ENCODE assay signal across 23 cellular contexts in the genomic region with DNA sequence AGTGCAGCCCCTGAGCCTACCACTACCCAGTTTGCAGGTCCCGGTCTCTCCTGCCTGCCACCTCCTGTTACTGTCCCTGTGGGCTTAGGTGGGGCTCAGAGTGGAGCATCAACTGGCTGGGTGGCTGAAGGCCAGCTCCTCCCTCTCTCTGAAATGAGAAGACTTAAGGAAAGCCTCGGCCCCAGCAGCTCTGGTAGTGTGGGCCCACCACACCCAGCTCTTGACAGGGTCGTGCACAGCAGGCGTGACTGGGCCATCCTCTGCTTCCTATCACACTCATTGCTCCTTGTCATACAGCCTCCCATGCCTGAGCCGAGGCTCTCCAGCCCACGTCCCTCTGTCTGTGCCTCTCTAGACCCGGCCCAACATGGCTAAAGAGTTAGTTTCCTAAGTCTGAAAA.
"Had no signal": no experiment of that assay in that cellular context is flagged by ENCODE, and none has a peak within 500 bp of the region (broad histone marks: within the 10 kb centered on the region; RNA-seq: fewer than 3 reads in every experiment).

No MANE protein-coding gene starts in this region.

- H3K36me3 Mint-ChIP-seq: mesothelial cell of epicardium; natural killer cell; stimulated activated effector memory CD8-positive, alpha-beta T cell treated with anti-CD3 and anti-CD28 coated beads, Interleukin-12 subunit alpha, Interleukin-12 subunit beta, amount 100 ng/mL, for 72 hours had no signal

- H3K4me1 ChIP-seq: left lung, pancreas, prostate gland, tibial nerve, upper lobe of left lung had no signal

- H3K36me3 ChIP-seq: left lung, neutrophil, pancreas, prostate gland, tibial nerve, upper lobe of left lung had no signal

- DNase-seq: hippocampal formation; left colon; left lung; mesendoderm; naive B cell; natural killer cell; nephron progenitor cell; retina; stimulated activated CD4-positive, alpha-beta T cell treated with anti-CD3 and anti-CD28 coated beads, Interleukin-4, amount 100 ng/mL, for 24 hours; stimulated activated naive CD4-positive, alpha-beta T cell treated with Interleukin-2 at 50 U/mL for 16 hours; stimulated activated naive CD8-positive, alpha-beta T cell treated with anti-CD3 and anti-CD28 coated beads, Interleukin-15, amount 100 ng/mL, for 72 hours; substantia nigra; upper lobe of left lung had no signal

- H3K4me3 ChIP-seq: left lung, lung, pancreas, prostate gland, skin epidermis, tibial nerve, upper lobe of left lung had no signal

- H3K9me3 Mint-ChIP-seq: stimulated activated naive CD8-positive, alpha-beta T cell treated with anti-CD3 and anti-CD28 coated beads, Interleukin-15, amount 100 ng/mL, for 72 hours had no signal

- H3K27ac Mint-ChIP-seq: mesothelial cell of epicardium; naive B cell; natural killer cell; stimulated activated effector memory CD8-positive, alpha-beta T cell treated with anti-CD3 and anti-CD28 coated beads, Interleukin-12 subunit alpha, Interleukin-12 subunit beta, amount 100 ng/mL, for 72 hours; stimulated activated naive CD8-positive, alpha-beta T cell treated with anti-CD3 and anti-CD28 coated beads, Interleukin-15, amount 100 ng/mL, for 72 hours had no signal

- H3K27me3 ChIP-seq: neutrophil, pancreas, tibial nerve, upper lobe of left lung had no signal

- ATAC-seq: left colon; left lung; natural killer cell; pancreas; right cardiac atrium; sciatic nerve; stimulated activated effector memory CD8-positive, alpha-beta T cell treated with anti-CD3 and anti-CD28 coated beads, Interleukin-12 subunit alpha, Interleukin-12 subunit beta, amount 100 ng/mL, for 72 hours; stimulated activated naive CD8-positive, alpha-beta T cell treated with anti-CD3 and anti-CD28 coated beads, Interleukin-15, amount 100 ng/mL, for 72 hours had no signal

- H3K4me1 Mint-ChIP-seq: mesothelial cell of epicardium; natural killer cell; stimulated activated effector memory CD8-positive, alpha-beta T cell treated with anti-CD3 and anti-CD28 coated beads, Interleukin-12 subunit alpha, Interleukin-12 subunit beta, amount 100 ng/mL, for 72 hours; stimulated activated naive CD8-positive, alpha-beta T cell treated with anti-CD3 and anti-CD28 coated beads, Interleukin-15, amount 100 ng/mL, for 72 hours had no signal

- H3K27me3 Mint-ChIP-seq: stimulated activated naive CD8-positive, alpha-beta T cell treated with anti-CD3 and anti-CD28 coated beads, Interleukin-15, amount 100 ng/mL, for 72 hours had no signal

- H3K27ac ChIP-seq: left lung, neutrophil, pancreas, prostate gland, skin epidermis, tibial nerve, upper lobe of left lung had no signal

- H3K9me3 ChIP-seq: neutrophil, pancreas, prostate gland, upper lobe of left lung had no signal

- H3K4me3 Mint-ChIP-seq: mesothelial cell of epicardium; natural killer cell; nephron progenitor cell; stimulated activated effector memory CD8-positive, alpha-beta T cell treated with anti-CD3 and anti-CD28 coated beads, Interleukin-12 subunit alpha, Interleukin-12 subunit beta, amount 100 ng/mL, for 72 hours; stimulated activated naive CD8-positive, alpha-beta T cell treated with anti-CD3 and anti-CD28 coated beads, Interleukin-15, amount 100 ng/mL, for 72 hours had no signal
